Comparison of ENCODE assay signal across 1 cellular context in the genomic region with DNA sequence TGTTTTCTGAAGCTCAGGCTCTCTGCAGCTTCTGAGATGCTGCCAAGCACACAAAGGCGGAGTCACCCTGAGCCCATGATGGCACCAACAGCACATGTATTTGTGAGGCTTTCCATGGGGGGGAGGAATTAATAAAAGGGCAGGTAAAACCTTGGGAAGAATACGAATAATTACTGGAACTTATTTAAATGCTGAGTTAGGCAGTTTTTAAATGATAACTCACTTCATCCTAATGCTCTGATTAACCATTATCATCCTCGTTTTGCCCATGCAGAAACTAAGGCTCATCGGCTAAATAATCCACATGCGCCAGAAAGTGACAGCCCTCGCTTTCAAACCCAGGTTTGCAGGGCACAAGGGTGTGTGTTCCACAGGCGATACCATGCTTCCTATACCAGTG.
TF ChIP-seq lines count a peak whose summit lies in the region.

No MANE protein-coding gene starts in this region.

TF ChIP-seq in HepG2, 621 proteins besides CTCF, POLR2A, EP300 and RAD21:
- TF ChIP-seq MAFF (IDR thresholded peaks at IDR 0.05; ENCODE audit: low read depth, low read length) (peak; percentile 82), MAFK (conservative IDR thresholded peaks at IDR 0.05 in 1 of 2, IDR thresholded peaks at IDR 0.05 in 1 of 2; ENCODE audit: low read length in 2 of 2) (peak; percentile 77 to 90), ZSCAN22 (CRISPR knock-in tag; IDR thresholded peaks at IDR 0.05) (no peak)
